ENCODE assay signal across 11 cellular contexts in genomic region chr3:178480795-178481194, GRCh38.
A peak's percentile ranks its signal among the peaks of the same experiment; 100 is the strongest.
DNase-seq lines count a peak whose midpoint lies in the region; ATAC-seq lines count a peak whose summit lies in the region.
"Had no signal": no experiment of that assay in that cellular context is flagged by ENCODE, and none has a peak within 500 bp of the region (broad histone marks: within the 10 kb centered on the region; RNA-seq: fewer than 3 reads in every experiment).

No MANE protein-coding gene starts in this region.

- ATAC-seq in GM18858 (IDR thresholded peaks at IDR 0.05; ENCODE audit: unreplicated experiment) (peak; percentile 100), GM21390 (IDR thresholded peaks at IDR 0.05; ENCODE audit: unreplicated experiment) (peak; percentile 100), HG03025 (IDR thresholded peaks at IDR 0.05; ENCODE audit: low FRiP score, unreplicated experiment) (peak; percentile 99)
- ATAC-seq: activated T-helper 17 cell treated with anti-CD3 and anti-CD28 coated beads, Interleukin-2, amount 50 U/mL, for 72 hours; CD8-positive, alpha-beta T cell had no signal

- DNase-seq in NOMO-1 treated with DMSO at 0.1 percent for 48 hours (lab: John Stamatoyannopoulos, UW; ENCODE audit: unreplicated experiment) = peak; percentile 12
- no peak for DNase-seq in NCI-H2107 (lab: John Stamatoyannopoulos, UW)
- DNase-seq in AG20443 (ENCODE audit: low spot score) = no peak
- DNase-seq in D341Med (ENCODE audit: low spot score) = no peak
- no peak for DNase-seq in superior temporal gyrus (ENCODE audit: extremely low spot score)
- DNase-seq: CD8-positive, alpha-beta T cell; NCI-H2081 treated with DMSO at 0.1 percent for 48 hours had no signal
